20 cellular contexts compared by ENCODE assay signal in genomic region chr2:200592414-200593075, GRCh38. TPM values are rescaled to one million over a fixed set of nuclear protein-coding genes. Genes with fewer than 3 reads are reported as not detected.
DNase-seq lines count a peak whose midpoint lies in the region; ATAC-seq and TF ChIP-seq lines count a peak whose summit lies in the region.
"Had no signal": no experiment of that assay in that cellular context is flagged by ENCODE, and none has a peak within 500 bp of the region (broad histone marks: within the 10 kb centered on the region; RNA-seq: fewer than 3 reads in every experiment).

No MANE protein-coding gene starts in this region.

- peak; percentile 82 for ATAC-seq in body of pancreas
- no peak for ATAC-seq in GM21390 (IDR thresholded peaks at IDR 0.05; ENCODE audit: unreplicated experiment)
- ATAC-seq: activated CD4-positive, CD25-positive, alpha-beta regulatory T cell treated with anti-CD3 and anti-CD28 coated beads, Interleukin-2, amount 50 U/mL, for 24 hours; left ventricle myocardium superior had no signal

- WGBS in body of pancreas, 2 donors, result 13 to 26% methylated on average over 1 of the region's 1 CpG
- 27% methylated on average over 1 of the region's 1 CpG for WGBS in liver
- 70 to 83% methylated on average over 1 of the region's 1 CpG for WGBS in transverse colon (ENCODE audit: low coverage in 1 of 2), 2 donors

- H3K27ac ChIP-seq in HEK293 (ENCODE audit: extremely low read depth, low read depth, low read length) (no peak overlapping the region), body of pancreas (peak overlapping the region; percentile 36 to 81 (median 54)), liver (ENCODE audit: low read depth in 1 of 2, low read length in 2 of 2) (peak overlapping the region; percentile 70 to 81), transverse colon (no peak overlapping the region)
- H3K27ac ChIP-seq: neutrophil, thyroid gland had no signal

- TF ChIP-seq CTCF in HEK293 (tag by site-specific recombination; IDR thresholded peaks at IDR 0.05), result no peak
- peak in 1 of 7 experiments; percentile 6 for TF ChIP-seq CTCF in body of pancreas (IDR thresholded peaks at IDR 0.05)
- no peak for TF ChIP-seq CTCF in liver (IDR thresholded peaks at IDR 0.05; ENCODE audit: low read depth, low read length, missing input control)
- TF ChIP-seq CTCF in transverse colon (IDR thresholded peaks at IDR 0.05), result no peak

- H3K36me3 ChIP-seq in HEK293 (ENCODE audit: control insufficient read depth in 2 of 2, insufficient read depth in 1 of 2, low read length in 2 of 2) (no peaks in the 10 kb centered on the region), body of pancreas (replicated peaks in 1 of 2; ENCODE audit: insufficient read depth in 1 of 2, low read depth in 2 of 2) (peaks cover 0 to 6% of the 10 kb centered on the region in 2 donors), liver (ENCODE audit: control insufficient read depth in 4 of 4, insufficient read depth in 3 of 4, low read depth in 1 of 4, low read length in 3 of 4) (peaks cover 4 to 41% (median 18%) of the 10 kb centered on the region in 4 donors), transverse colon (no peaks in the 10 kb centered on the region)
- H3K36me3 ChIP-seq: neutrophil, thyroid gland had no signal

- no peak overlapping the region for H3K9ac ChIP-seq in liver (ENCODE audit: low read depth in 1 of 2, low read length in 2 of 2)

- intact Hi-C loops in body of pancreas (cut with DNase I) (no loop called here), transverse colon (cut with DNase I; ENCODE audit: low total_unique reads) (no loop called here)

- TF ChIP-seq RAD21 in liver (IDR thresholded peaks at IDR 0.05), result peak in 1 of 2 donors; percentile 30

- H3K9me3 ChIP-seq in HEK293 (ENCODE audit: control insufficient read depth, insufficient read depth, low read depth, low read length), result no peaks in the 10 kb centered on the region
- no peaks in the 10 kb centered on the region for H3K9me3 ChIP-seq in body of pancreas
- no peaks in the 10 kb centered on the region for H3K9me3 ChIP-seq in liver (ENCODE audit: control insufficient read depth in 4 of 4, low read length in 3 of 4)
- H3K9me3 ChIP-seq in transverse colon, result no peaks in the 10 kb centered on the region
- H3K9me3 ChIP-seq: neutrophil, thyroid gland had no signal

- CTCF ChIA-PET in HEK293 (lab: Yijun Ruan, JAX), result interaction anchor here (0.9 kb wide), 1 partner anchor 16 kb away, joined by 6 read pairs; no protein-coding TSS in a partner anchor

- TF ChIP-seq POLR2A in body of pancreas (IDR thresholded peaks at IDR 0.05), result peak in 2 of 3 donors; percentile 20 to 27
- TF ChIP-seq POLR2A in transverse colon (IDR thresholded peaks at IDR 0.05), result no peak

- POLR2A ChIA-PET in HEK293 (lab: Yijun Ruan, JAX), result interaction anchor here (0.5 kb wide), 1 partner anchor 270 kb away, joined by 3 read pairs; no protein-coding TSS in a partner anchor

- H3K4me1 ChIP-seq in HEK293 (ENCODE audit: control insufficient read depth, insufficient read depth, low read length) (peaks cover 3% of the 10 kb centered on the region; the same call in 1 of the 2 replicates), body of pancreas (peaks cover 93% of the 10 kb centered on the region), liver (ENCODE audit: control insufficient read depth in 4 of 4, insufficient read depth in 4 of 4, low read length in 3 of 4) (peaks cover 10 to 66% (median 59%) of the 10 kb centered on the region in 4 donors), transverse colon (peaks cover 0 to 18% (median 3%) of the 10 kb centered on the region in 4 donors)
- H3K4me1 ChIP-seq: thyroid gland had no signal

- H3K4me3 ChIP-seq in HEK293 (ENCODE audit: low read depth, low read length) (no peak overlapping the region), body of pancreas (no peak overlapping the region), liver (ENCODE audit: low read depth in 1 of 3, low read length in 3 of 3) (peak overlapping the region in 1 of 3 donors; percentile 3), transverse colon (no peak overlapping the region)
- H3K4me3 ChIP-seq: thyroid gland had no signal

- TF ChIP-seq EP300 in transverse colon (IDR thresholded peaks at IDR 0.05; ENCODE audit: low read depth), result no peak

- H3K27me3 ChIP-seq in body of pancreas (no peaks in the 10 kb centered on the region), liver (ENCODE audit: control insufficient read depth in 4 of 4, insufficient read depth in 4 of 4, low read length in 3 of 4) (no peaks in the 10 kb centered on the region), transverse colon (no peaks in the 10 kb centered on the region)
- H3K27me3 ChIP-seq: neutrophil, thyroid gland had no signal

- in situ Hi-C loops in transverse colon (cut with MboI; ENCODE audit: low pct_ligation_motif_present in 1 of 4, low pct_unique_long_range_greater_than_20kb in 1 of 4, low sequenced_read_pairs in 3 of 4), result no loop called here

- peak; percentile 69 to 80 for DNase-seq in NCI-H526 (lab: John Stamatoyannopoulos, UW)
- DNase-seq in body of pancreas, result peak; percentile 31 to 79 (median 52)
- no peak for DNase-seq in transverse colon
- no peak for DNase-seq in NCI-H1436 treated with DMSO at 0.1 percent for 48 hours (lab: John Stamatoyannopoulos, UW)
- DNase-seq in hepatic stellate cell (ENCODE audit: low spot score), result no peak
- DNase-seq: activated T-cell treated with anti-CD3 and anti-CD28 coated beads, Interleukin-2, amount 50 U/mL, for 1 hour; amniotic stem cell; CD4-positive, CD25-positive, alpha-beta regulatory T cell; effector CD8-positive, alpha-beta T cell; left ventricle myocardium superior; NCI-H1105; NCI-H524 treated with DMSO at 0.1 percent for 48 hours; SHP77 treated with DMSO at 0.1 percent for 48 hours; stimulated activated CD4-positive, alpha-beta T cell treated with anti-CD3 and anti-CD28 coated beads, Interleukin-12 subunit alpha, Interleukin-12 subunit beta, amount 100 ng/mL, for 4 hours; thyroid gland had no signal

TF ChIP-seq in HEK293, 187 proteins besides CTCF, POLR2A, EP300 and RAD21 (continues in another document):
- TF ChIP-seq ZNF341 (tag by site-specific recombination; IDR thresholded peaks at IDR 0.05; ENCODE audit: low read depth) (peak; percentile 50), ZNF544 (tag by site-specific recombination; IDR thresholded peaks at IDR 0.05) (no peak), REST (tag by site-specific recombination; IDR thresholded peaks at IDR 0.05) (peak; percentile 93)

TF ChIP-seq in liver, 16 proteins besides CTCF, POLR2A, EP300 and RAD21 (continues in another document):
- TF ChIP-seq YY1 (IDR thresholded peaks at IDR 0.05) (peak; percentile 88), NR2F2 (IDR thresholded peaks at IDR 0.05) (peak; percentile 40), TAF1 (conservative IDR thresholded peaks at IDR 0.05) (no peak), EGR1 (IDR thresholded peaks at IDR 0.05; ENCODE audit: low read depth in 2 of 2) (peak in 1 of 2 donors; percentile 25), FOXA1 (IDR thresholded peaks at IDR 0.05) (peak; percentile 60), HNF4G (IDR thresholded peaks at IDR 0.05) (peak; percentile 32), REST (IDR thresholded peaks at IDR 0.05) (peak; percentile 99), JUND (IDR thresholded peaks at IDR 0.05) (peak; percentile 35 to 66), ZBTB33 (IDR thresholded peaks at IDR 0.05) (peak; percentile 55), RXRA (IDR thresholded peaks at IDR 0.05) (peak; percentile 85 to 86), FOXA2 (IDR thresholded peaks at IDR 0.05) (peak; percentile 83), ATF3 (IDR thresholded peaks at IDR 0.05) (peak; percentile 79)

RNA-seq across cellular contexts. Expression of gene AOX1, which starts 6.7 kb away (rescaled TPM):
- total RNA-seq in body of pancreas, result 10 to 100 TPM; 60.0 to 75.0 TPM
- 1,000 to 10,000 TPM in 1 of 2 donors, 1 to 10 TPM in 1; 9.9 to 1,131 TPM for total RNA-seq in liver
- polyA plus RNA-seq in liver, result 100 to 1,000 TPM; 245 to 727 TPM
- 10 to 100 TPM; 12.0 to 28.1 (median 19.0) TPM for total RNA-seq in transverse colon
- total RNA-seq: CD4-positive, CD25-positive, alpha-beta regulatory T cell had no signal
- polyA plus RNA-seq: CD4-positive, CD25-positive, alpha-beta regulatory T cell had no signal

Comparison
In these comparisons a context has a peak if more than half of its experiments do, and no peak if none do; other contexts are left out.
1. H3K27ac ChIP-seq: peak in body of pancreas (4 of 4) and liver (2 of 2); none in HEK293 (single experiment) and transverse colon (0 of 4).
2. DNase-seq: peak in NCI-H526 (2 of 2) and body of pancreas (4 of 4); none in transverse colon (single experiment), NCI-H1436 treated with DMSO at 0.1 percent for 48 hours (single experiment) and hepatic stellate cell (single experiment).